In the genomic region with DNA sequence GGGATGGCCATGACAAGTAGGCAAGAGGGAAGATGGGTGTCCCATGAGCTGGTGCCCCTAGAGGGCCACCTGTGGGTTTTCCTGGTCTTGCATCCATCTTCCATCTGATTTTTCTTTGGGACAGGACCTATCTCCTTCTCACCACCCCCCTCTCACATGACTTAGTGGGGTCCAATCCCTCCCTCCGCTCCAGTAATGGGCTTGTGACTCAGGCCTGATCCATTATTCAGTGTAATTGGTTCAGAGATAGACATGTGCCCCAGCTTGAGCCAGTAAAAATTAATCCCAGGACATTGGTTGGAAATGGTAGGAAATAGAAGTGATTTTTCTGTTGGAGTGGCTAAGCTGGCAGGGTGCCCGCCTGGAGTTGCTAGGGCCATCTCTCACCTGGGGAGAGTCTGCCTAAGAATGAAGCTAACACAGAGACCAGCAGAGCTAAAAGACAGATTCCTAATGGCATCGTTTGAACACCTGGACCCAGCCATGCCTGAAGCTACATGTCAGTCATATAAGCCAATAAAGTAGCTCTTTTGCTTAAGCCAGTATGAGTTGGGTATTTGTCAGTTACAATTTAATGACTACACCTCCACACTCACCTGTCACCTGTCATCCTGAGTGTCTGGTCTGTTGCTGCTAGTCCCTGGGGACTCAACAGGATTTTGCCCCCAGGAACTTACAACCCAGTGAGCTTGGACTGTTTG, we compare ENCODE assay signal across 18 cellular contexts. TPM values are rescaled to one million over a fixed set of nuclear protein-coding genes. Genes with fewer than 3 reads are reported as not detected.
DNase-seq lines count a peak whose midpoint lies in the region; ATAC-seq and TF ChIP-seq lines count a peak whose summit lies in the region.
"Had no signal": no experiment of that assay in that cellular context is flagged by ENCODE, and none has a peak within 500 bp of the region (broad histone marks: within the 10 kb centered on the region; RNA-seq: fewer than 3 reads in every experiment).

No MANE protein-coding gene starts in this region.

- peaks cover 3% of the 10 kb centered on the region for H3K27me3 Mint-ChIP-seq in activated T-cell treated with anti-CD3 and anti-CD28 coated beads, Interleukin-2, amount 50 U/mL, for 4 hours (ENCODE audit: low read depth)

- H3K36me3 Mint-ChIP-seq in activated T-cell treated with anti-CD3 and anti-CD28 coated beads, Interleukin-2, amount 50 U/mL, for 4 hours (ENCODE audit: insufficient read depth), result peaks cover 3% of the 10 kb centered on the region

- peak; percentile 5 for TF ChIP-seq CTCF in epithelial cell of proximal tubule (conservative IDR thresholded peaks at IDR 0.05; ENCODE audit: low read depth, low read length)

- H3K9me3 Mint-ChIP-seq in activated T-cell treated with anti-CD3 and anti-CD28 coated beads, Interleukin-2, amount 50 U/mL, for 4 hours, result peaks cover 6% of the 10 kb centered on the region

- DNase-seq in ACHN (peak; percentile 27), HCEC 1CT (peak; percentile 19), NCI-H526 (lab: John Stamatoyannopoulos, UW) (peak; percentile 75 to 76), epithelial cell of proximal tubule (ENCODE audit: low read depth) (no peak), medulla oblongata (ENCODE audit: extremely low spot score) (no peak)
- no peak for DNase-seq in activated T-cell treated with anti-CD3 and anti-CD28 coated beads, Interleukin-2, amount 50 U/mL, for 4 hours
- DNase-seq: activated CD4-positive, alpha-beta memory T cell treated with anti-CD3 and anti-CD28 coated beads, Interleukin-2, amount 10 ng/mL, durations not matched to agents 7 days and 5 days; activated effector memory CD4-positive, alpha-beta T cell treated with anti-CD3 and anti-CD28 coated beads, Interleukin-2, amount 50 U/mL, for 16 hours; left cardiac atrium; MM.1S; SJCRH30; spleen had no signal

- in situ Hi-C loops in ACHN (cut with HindIII; ENCODE audit: low pct_ligation_motif_present, low pct_unique_long_range_greater_than_20kb, low sequenced_read_pairs), result no loop called here

- no peaks in the 10 kb centered on the region for H3K4me1 Mint-ChIP-seq in activated T-cell treated with anti-CD3 and anti-CD28 coated beads, Interleukin-2, amount 50 U/mL, for 4 hours (ENCODE audit: low read depth)
- H3K4me1 Mint-ChIP-seq: activated CD4-positive, alpha-beta memory T cell treated with anti-CD3 and anti-CD28 coated beads, Interleukin-2, amount 10 ng/mL, durations not matched to agents 7 days and 5 days had no signal

- no peak for ATAC-seq in activated T-cell treated with anti-CD3 and anti-CD28 coated beads, Interleukin-2, amount 50 U/mL, for 4 hours
- ATAC-seq in GM21737 (IDR thresholded peaks at IDR 0.05; ENCODE audit: unreplicated experiment) (no peak), GM21619 (IDR thresholded peaks at IDR 0.05; ENCODE audit: unreplicated experiment) (no peak)
- ATAC-seq: left cardiac atrium had no signal

- H3K4me3 ChIP-seq in epithelial cell of proximal tubule (ENCODE audit: low read depth, low read length), result no peak overlapping the region
- H3K4me3 ChIP-seq: coronary artery, esophagus muscularis mucosa, SJCRH30, spleen had no signal

- H3K4me3 Mint-ChIP-seq in activated T-cell treated with anti-CD3 and anti-CD28 coated beads, Interleukin-2, amount 50 U/mL, for 4 hours, result no peak overlapping the region
- H3K4me3 Mint-ChIP-seq: activated CD4-positive, alpha-beta memory T cell treated with anti-CD3 and anti-CD28 coated beads, Interleukin-2, amount 10 ng/mL, durations not matched to agents 7 days and 5 days had no signal

RNA-seq across cellular contexts. Expression of a gene that starts 14.7 kb away (rescaled TPM):
- total RNA-seq in epithelial cell of proximal tubule, result 2.0 and 2.1 TPM in 2 replicates
- total RNA-seq in activated T-cell treated with anti-CD3 and anti-CD28 coated beads, Interleukin-2, amount 50 U/mL, for 4 hours, result 1 to 10 TPM in 1 of 3 donors, under 1 TPM in 2; 0.58 to 1.1 (median 0.87) TPM
- total RNA-seq: aorta, left cardiac atrium, posterior vena cava, SJCRH30 had no signal

RNA-seq across cellular contexts. Expression of a gene that starts 28.7 kb away (rescaled TPM):
- not detected in 2 replicates for total RNA-seq in epithelial cell of proximal tubule
- under 1 TPM; 0.29 to 0.46 (median 0.38) TPM for total RNA-seq in activated T-cell treated with anti-CD3 and anti-CD28 coated beads, Interleukin-2, amount 50 U/mL, for 4 hours
- total RNA-seq: aorta, esophagus muscularis mucosa, left cardiac atrium, posterior vena cava, SJCRH30, spleen had no signal

Comparison
In these comparisons a context has a peak if more than half of its experiments do, and no peak if none do; other contexts are left out.
1. DNase-seq: peak in ACHN (single experiment), HCEC 1CT (single experiment) and NCI-H526 (2 of 2); none in epithelial cell of proximal tubule (single experiment), activated T-cell treated with anti-CD3 and anti-CD28 coated beads, Interleukin-2, amount 50 U/mL, for 4 hours (single experiment) and medulla oblongata (single experiment).